Comparison of ENCODE assay signal across 9 cellular contexts in the genomic region with DNA sequence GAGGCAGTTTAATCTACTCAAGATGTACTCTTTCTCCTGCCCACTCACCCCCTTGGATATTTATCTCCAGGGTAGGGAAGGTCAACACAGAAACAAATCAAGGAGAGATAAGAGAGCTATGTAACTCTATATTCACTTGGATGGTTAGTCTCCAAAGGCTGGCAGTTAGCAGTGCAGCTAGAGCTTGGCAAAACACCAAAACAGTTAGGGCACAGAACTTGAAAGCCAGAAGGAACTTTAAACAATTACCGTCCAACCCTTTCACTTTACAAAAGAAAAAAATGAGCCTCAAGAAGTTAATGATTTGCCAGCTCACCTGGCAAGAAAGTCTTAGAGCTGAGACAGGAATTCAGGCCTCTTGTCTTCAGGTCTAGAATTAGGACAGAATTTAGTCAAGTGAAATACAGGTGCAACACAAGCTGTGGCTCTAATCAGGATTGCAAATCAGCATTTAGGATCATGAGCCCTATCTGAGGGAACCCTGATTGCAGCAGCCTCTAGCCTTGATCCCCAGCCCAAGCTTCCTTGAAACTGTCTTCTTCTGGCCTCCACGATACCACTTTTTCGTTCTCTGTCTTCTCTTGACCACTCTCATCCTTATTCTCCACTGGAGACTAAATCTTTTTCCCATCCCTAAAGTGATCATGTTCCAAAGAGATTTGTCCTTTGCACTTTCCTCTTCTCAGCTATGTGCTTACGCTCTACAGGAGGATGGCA. TPM values are rescaled to one million over a fixed set of nuclear protein-coding genes. Genes with fewer than 3 reads are reported as not detected.
DNase-seq lines count a peak whose midpoint lies in the region; ATAC-seq, FAIRE-seq and TF ChIP-seq lines count a peak whose summit lies in the region.
"Had no signal": no experiment of that assay in that cellular context is flagged by ENCODE, and none has a peak within 500 bp of the region (broad histone marks: within the 10 kb centered on the region; RNA-seq: fewer than 3 reads in every experiment).

No MANE protein-coding gene starts in this region.

- no peak for TF ChIP-seq RAD21 in HepG2 (CRISPR knock-in tag; IDR thresholded peaks at IDR 0.05)

- intact Hi-C loops in left cardiac atrium (cut with DNase I), result no loop called here
- intact Hi-C loops in HepG2 (cut with micrococcal nuclease; ENCODE audit: unreplicated experiment), result loop anchor here (1.0 to 5.0 kb wide), 7 partner anchors 10 to 280 kb away; a partner anchor contains a TSS
- intact Hi-C loops in transverse colon (cut with DNase I; ENCODE audit: low total_unique reads), result no loop called here

- H3K4me1 ChIP-seq in cardiac muscle cell (ENCODE audit: low read depth), result peaks cover 62% of the 10 kb centered on the region
- H3K4me1 ChIP-seq in HepG2 (ENCODE audit: insufficient read depth, low read length), result peaks cover 100% of the 10 kb centered on the region
- peaks cover 36 to 97% (median 68%) of the 10 kb centered on the region in 4 donors for H3K4me1 ChIP-seq in transverse colon

- peak overlapping the region; percentile 79 for H3K4me2 ChIP-seq in HepG2 (ENCODE audit: low read depth, low read length)

- H3K36me3 ChIP-seq in cardiac muscle cell, result no peaks in the 10 kb centered on the region
- peaks cover 37 to 87% of the 10 kb centered on the region in 2 experiments for H3K36me3 ChIP-seq in HepG2 (replicated peaks in 1 of 2; ENCODE audit: control insufficient read depth in 1 of 2, insufficient read depth in 2 of 2, low read length in 2 of 2)
- peaks cover 0 to 7% (median 0%) of the 10 kb centered on the region in 4 donors for H3K36me3 ChIP-seq in transverse colon

- no peaks in the 10 kb centered on the region for H3K9me3 ChIP-seq in cardiac muscle cell (ENCODE audit: low read depth)
- no peaks in the 10 kb centered on the region for H3K9me3 ChIP-seq in HepG2 (ENCODE audit: low read length)
- H3K9me3 ChIP-seq in transverse colon, result no peaks in the 10 kb centered on the region

- BruUV-seq in HepG2 (replicated peaks; lab: Mats Ljungman, UMichigan), result no TSS peak

- H3K27me3 ChIP-seq in cardiac muscle cell, result no peaks in the 10 kb centered on the region
- no peaks in the 10 kb centered on the region for H3K27me3 ChIP-seq in HepG2 (ENCODE audit: control insufficient read depth in 1 of 2, insufficient read depth in 2 of 2, low read length in 2 of 2)
- no peaks in the 10 kb centered on the region for H3K27me3 ChIP-seq in transverse colon

- peaks cover 99% of the 10 kb centered on the region for H3K79me2 ChIP-seq in HepG2 (ENCODE audit: insufficient read depth, low read length)

- H3K27ac ChIP-seq in cardiac muscle cell (peak overlapping the region; percentile 32), HepG2 (ENCODE audit: extremely low read length, insufficient read depth, low read length) (peak overlapping the region; percentile 85), transverse colon (peak overlapping the region; percentile 83 to 90 (median 84))

- 32% methylated on average over 4 of the region's 4 CpGs for WGBS in HepG2 (ENCODE audit: low lambda C conversion rate)
- WGBS in transverse colon (ENCODE audit: low coverage in 1 of 2), 2 donors, result 49 to 52% methylated on average over 4 of the region's 4 CpGs

- POLR2A ChIA-PET in HepG2 (lab: Yijun Ruan, JAX), result interaction anchor here (1.0 to 7.7 kb wide), 7 partner anchors 10 to 150 kb away, joined by 3 to 106 read pairs (median 7); a partner anchor contains a TSS

- in situ Hi-C loops in HepG2 (cut with HindIII; ENCODE audit: extremely low pct_ligation_motif_present, low pct_unique_long_range_greater_than_20kb), result no loop called here
- in situ Hi-C loops in transverse colon (cut with MboI; ENCODE audit: low pct_ligation_motif_present in 1 of 4, low pct_unique_long_range_greater_than_20kb in 1 of 4, low sequenced_read_pairs in 3 of 4), result no loop called here

- no peak overlapping the region for H3K4me3 ChIP-seq in cardiac muscle cell
- peak overlapping the region in 1 of 3 experiments; percentile 54; a peak in 1 of 6 replicates for H3K4me3 ChIP-seq in HepG2 (replicated peaks in 1 of 3; ENCODE audit: insufficient read depth in 1 of 3, low read depth in 2 of 3, low read length in 3 of 3)
- H3K4me3 ChIP-seq in transverse colon, result no peak overlapping the region

- TF ChIP-seq EP300 in HepG2 (IDR thresholded peaks at IDR 0.05; ENCODE audit: low read depth in 2 of 2, low read length in 2 of 2), result peak in 1 of 2 experiments; percentile 55; a peak in 1 of 4 replicates
- TF ChIP-seq EP300 in HepG2 (CRISPR knock-in tag; IDR thresholded peaks at IDR 0.05; ENCODE audit: borderline replicate concordance), result no peak
- TF ChIP-seq EP300 in transverse colon (IDR thresholded peaks at IDR 0.05; ENCODE audit: low read depth), result no peak

- DNase-seq in cardiac muscle cell (ENCODE audit: low read depth in 1 of 2, low spot score in 1 of 2) (no peak), left cardiac atrium (no peak), NCI-H226 (peak; percentile 59), HepG2 (ENCODE audit: low spot score) (peak; percentile 79), transverse colon (peak; percentile 51), hypothalamus (lab: John Stamatoyannopoulos, UW) (no peak), NCI-H82 treated with DMSO at 0.1 percent for 48 hours (lab: John Stamatoyannopoulos, UW; ENCODE audit: unreplicated experiment) (no peak)
- DNase-seq: midbrain had no signal

- TF ChIP-seq CTCF in cardiac muscle cell (IDR thresholded peaks at IDR 0.05; ENCODE audit: low read depth, low read length) (no peak), HepG2 (CRISPR knock-in tag; IDR thresholded peaks at IDR 0.05) (no peak), transverse colon (IDR thresholded peaks at IDR 0.05) (no peak)

- peaks cover 98% of the 10 kb centered on the region for H4K20me1 ChIP-seq in HepG2 (ENCODE audit: insufficient read depth, low read length)

- CTCF ChIA-PET in HepG2 (lab: Yijun Ruan, JAX; ENCODE audit: low intra/inter-chr PET ratio, low total read pairs), result interaction anchor here (1.1 kb wide), 1 partner anchor 279 kb away, joined by 5 read pairs; no protein-coding TSS in a partner anchor

- peak overlapping the region; percentile 61 for H3K9ac ChIP-seq in HepG2 (ENCODE audit: insufficient read depth, low read depth, low read length)

- TF ChIP-seq POLR2A in HepG2 (IDR thresholded peaks at IDR 0.05; ENCODE audit: insufficient read depth in 1 of 2, low read depth in 2 of 2, low read length in 2 of 2), result peak in 1 of 2 experiments; percentile 10; a peak in 1 of 4 replicates
- TF ChIP-seq POLR2A in transverse colon (IDR thresholded peaks at IDR 0.05), result no peak

- ATAC-seq in left cardiac atrium (no peak), HepG2 (peak; percentile 18), GM19467 (IDR thresholded peaks at IDR 0.05; ENCODE audit: unreplicated experiment) (no peak)

- no peak overlapping the region for H2AFZ ChIP-seq in HepG2 (ENCODE audit: low read length)

- peak; percentile 50 for FAIRE-seq in HepG2 (lab: Jason Lieb, UNC)

TF ChIP-seq in HepG2, 621 proteins besides CTCF, POLR2A, EP300 and RAD21 (continues in another document):
- TF ChIP-seq AGO2 (optimal IDR thresholded peaks at IDR 0.05; ENCODE audit: low read depth, low read length), result peak; percentile 42
- 0 out of 2 replicates have a peak, but pooled peaks have one; percentile 11 for TF ChIP-seq FOXK1 (CRISPR knock-in tag; IDR thresholded peaks at IDR 0.05; ENCODE audit: borderline replicate concordance, low read depth)
- 0 out of 2 replicates have a peak, but pooled peaks have one; percentile 5 for TF ChIP-seq CHD4 (IDR thresholded peaks at IDR 0.05; ENCODE audit: borderline replicate concordance, low read length)
- no peak for TF ChIP-seq ZNF225 (CRISPR knock-in tag; IDR thresholded peaks at IDR 0.05)
- TF ChIP-seq, protein P1, sequence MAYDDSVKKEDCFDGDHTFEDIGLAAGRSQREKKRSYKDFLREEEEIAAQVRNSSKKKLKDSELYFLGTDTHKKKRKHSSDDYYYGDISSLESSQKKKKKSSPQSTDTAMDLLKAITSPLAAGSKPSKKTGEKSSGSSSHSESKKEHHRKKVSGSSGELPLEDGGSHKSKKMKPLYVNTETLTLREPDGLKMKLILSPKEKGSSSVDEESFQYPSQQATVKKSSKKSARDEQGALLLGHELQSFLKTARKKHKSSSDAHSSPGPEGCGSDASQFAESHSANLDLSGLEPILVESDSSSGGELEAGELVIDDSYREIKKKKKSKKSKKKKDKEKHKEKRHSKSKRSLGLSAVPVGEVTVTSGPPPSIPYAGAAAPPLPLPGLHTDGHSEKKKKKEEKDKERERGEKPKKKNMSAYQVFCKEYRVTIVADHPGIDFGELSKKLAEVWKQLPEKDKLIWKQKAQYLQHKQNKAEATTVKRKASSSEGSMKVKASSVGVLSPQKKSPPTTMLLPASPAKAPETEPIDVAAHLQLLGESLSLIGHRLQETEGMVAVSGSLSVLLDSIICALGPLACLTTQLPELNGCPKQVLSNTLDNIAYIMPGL (CRISPR knock-in tag; IDR thresholded peaks at IDR 0.05; ENCODE audit: borderline replicate concordance in 1 of 2, low read depth in 1 of 2), result 0 out of 4 replicates have a peak, but pooled peaks of 1 of the 2 experiments have one; percentile 24

RNA-seq across cellular contexts. Expression of a gene that starts 14.9 kb away (rescaled TPM):
- total RNA-seq in cardiac muscle cell (25.1 and 26.8 TPM in 2 replicates), left cardiac atrium (10 to 100 TPM; 34.0 to 42.9 TPM), HepG2 (2016; rRNA removed; fragmentation: Illumina TruSeq; extraction: Trizol) (27.1 and 31.4 TPM in 2 replicates), transverse colon (10 to 100 TPM; 34.6 to 82.7 (median 72.3) TPM)
- polyA plus RNA-seq in cardiac muscle cell (12.6 and 19.7 TPM in 2 replicates), HepG2 (2011; rRNA removed) (363 and 389 TPM in 2 replicates)
- 3.1 and 3.2 TPM in 2 replicates for total RNA-seq in HepG2 (2016; cell fraction: cytosol; rRNA removed; fragmentation: Illumina TruSeq; extraction: Trizol; ENCODE audit: low read depth)
- total RNA-seq in HepG2 (2016; cell fraction: insoluble cytoplasmic fraction; rRNA removed; fragmentation: Illumina TruSeq; extraction: Trizol), result 25.2 and 29.8 TPM in 2 replicates
- total RNA-seq in HepG2 (2016; cell fraction: membrane; rRNA removed; fragmentation: Illumina TruSeq; extraction: Trizol), result 11.6 and 12.3 TPM in 2 replicates
- total RNA-seq in HepG2 (2016; cell fraction: nucleus; rRNA removed; fragmentation: Illumina TruSeq; extraction: Trizol), result 24.2 and 25.4 TPM in 2 replicates
- 249 and 284 TPM in 2 replicates for polyA plus RNA-seq in HepG2 (2011; cell fraction: cytosol; rRNA removed)
- 241 and 254 TPM in 2 replicates for polyA plus RNA-seq in HepG2 (2011; cell fraction: nucleus; rRNA removed)
- polyA plus RNA-seq in HepG2 (2012), result 141 and 166 TPM in 2 replicates
- polyA plus RNA-seq in HepG2 (2016; cell fraction: cytosol; fragmentation: Illumina TruSeq; extraction: Trizol; ENCODE audit: low read depth), result 1.5 and 2.0 TPM in 2 replicates
- 26.5 and 29.0 TPM in 2 replicates for polyA plus RNA-seq in HepG2 (2016; cell fraction: insoluble cytoplasmic fraction; fragmentation: Illumina TruSeq; extraction: Trizol; ENCODE audit: low read depth)
- 4.0 and 4.8 TPM in 2 replicates for polyA plus RNA-seq in HepG2 (2016; cell fraction: membrane; fragmentation: Illumina TruSeq; extraction: Trizol; ENCODE audit: low read depth)
- 28.0 and 29.7 TPM in 2 replicates for polyA plus RNA-seq in HepG2 (2016; cell fraction: nucleus; fragmentation: Illumina TruSeq; extraction: Trizol; ENCODE audit: insufficient read depth, low read depth)
- 3.4 and 577 TPM in 2 replicates for polyA minus RNA-seq in HepG2 (2011; rRNA and poly(A)+ RNA removed; ENCODE audit: low replicate concordance)
- 263 and 295 TPM in 2 replicates for polyA minus RNA-seq in HepG2 (2011; cell fraction: cytosol; rRNA and poly(A)+ RNA removed)
- polyA minus RNA-seq in HepG2 (2011; cell fraction: nucleus; rRNA and poly(A)+ RNA removed), result 268 and 334 TPM in 2 replicates

Comparison
In these comparisons a context has a peak if more than half of its experiments do, and no peak if none do; other contexts are left out.
1. DNase-seq: peak in NCI-H226 (single experiment), HepG2 (single experiment) and transverse colon (single experiment); none in cardiac muscle cell (0 of 2), left cardiac atrium (single experiment), hypothalamus (0 of 51) and NCI-H82 treated with DMSO at 0.1 percent for 48 hours (single experiment).
2. H3K27ac ChIP-seq: peak in every context shown above with its lines; median percentile 85 in HepG2; 84 in transverse colon; 32 in cardiac muscle cell.